Comparison of ENCODE assay signal across 18 cellular contexts in the genomic region with DNA sequence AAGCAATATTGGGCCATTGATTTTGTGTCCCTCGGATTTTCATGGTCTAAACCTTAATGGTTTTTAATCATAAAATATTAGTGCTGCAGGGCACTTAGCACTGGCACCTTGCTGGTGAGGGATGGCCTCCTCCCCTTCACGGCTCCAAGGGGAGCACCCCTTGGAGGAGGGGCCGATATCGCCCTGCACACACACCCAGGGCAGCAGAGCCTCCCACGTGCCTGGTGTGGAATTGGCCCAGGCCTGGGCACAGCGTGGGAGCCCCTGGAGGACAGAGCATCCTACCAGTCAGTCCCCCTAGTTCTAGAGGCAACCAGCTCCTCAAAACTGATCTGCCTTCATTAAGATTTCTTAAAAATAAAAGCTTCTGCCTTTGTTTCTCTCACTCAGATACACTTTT.
DNase-seq lines count a peak whose midpoint lies in the region; ATAC-seq and TF ChIP-seq lines count a peak whose summit lies in the region.
"Had no signal": no experiment of that assay in that cellular context is flagged by ENCODE, and none has a peak within 500 bp of the region (broad histone marks: within the 10 kb centered on the region; RNA-seq: fewer than 3 reads in every experiment).

No MANE protein-coding gene starts in this region.

- POLR2A ChIA-PET in WTC11 (lab: Charles Lee), result no interaction called here
- POLR2A ChIA-PET in activated CD4-positive, alpha-beta memory T cell treated with anti-CD3 and anti-CD28 coated beads for 36 hours (lab: Charles Lee), result no interaction called here

- peak overlapping the region; percentile 80 for H3K9ac ChIP-seq in neuronal stem cell (ENCODE audit: low read depth, low read length, poor library complexity)
- H3K9ac ChIP-seq: BLaER1 treated with 17β-estradiol and CSF1 and Interleukin-3, amounts not matched to agents 10 nM and 100 nM; GM23248 had no signal

- no peaks in the 10 kb centered on the region for H3K9me3 Mint-ChIP-seq in WTC11
- peaks cover 31% of the 10 kb centered on the region for H3K9me3 Mint-ChIP-seq in glutamatergic neuron (ENCODE audit: unreplicated experiment)
- no peaks in the 10 kb centered on the region for H3K9me3 Mint-ChIP-seq in activated CD4-positive, alpha-beta memory T cell treated with anti-CD3 and anti-CD28 coated beads for 36 hours
- H3K9me3 Mint-ChIP-seq: CD8-positive, alpha-beta T cell; IgD-negative memory B cell had no signal

- no peak overlapping the region for H2BK15ac ChIP-seq in neuronal stem cell (ENCODE audit: low read length)

- no peaks in the 10 kb centered on the region for H3K9me3 ChIP-seq in neuronal stem cell (replicated peaks in 1 of 2; ENCODE audit: control insufficient read depth in 2 of 2, insufficient read depth in 1 of 2, low read depth in 1 of 2, low read length in 2 of 2)
- H3K9me3 ChIP-seq: BLaER1 treated with 17β-estradiol and CSF1 and Interleukin-3, amounts not matched to agents 10 nM and 100 nM had no signal

- H2BK120ac ChIP-seq in neuronal stem cell (ENCODE audit: low read depth, low read length), result no peak overlapping the region

- H3K27me3 ChIP-seq in neuronal stem cell (ENCODE audit: control insufficient read depth in 3 of 3, insufficient read depth in 3 of 3, low read depth in 1 of 3, low read length in 3 of 3), result peaks cover 0 to 14% (median 2%) of the 10 kb centered on the region in 3 experiments
- H3K27me3 ChIP-seq: BLaER1 treated with 17β-estradiol and CSF1 and Interleukin-3, amounts not matched to agents 10 nM and 100 nM had no signal

- DNase-seq in NCI-H69 (lab: John Stamatoyannopoulos, UW) (peak; percentile 17), WTC11 (ENCODE audit: low spot score) (peak; percentile 5), glutamatergic neuron (peak; percentile 15), neuronal stem cell (ENCODE audit: low spot score) (no peak), NCI-H1105 treated with DMSO at 0.1 percent for 48 hours (lab: John Stamatoyannopoulos, UW) (no peak)
- no peak for DNase-seq in activated CD4-positive, alpha-beta memory T cell treated with anti-CD3 and anti-CD28 coated beads for 36 hours
- DNase-seq: Calu3; CD8-positive, alpha-beta T cell; DND-41; EL; GM23248; HCEC 1CT had no signal

- ATAC-seq in WTC11 (no peak), HG02623 (IDR thresholded peaks at IDR 0.05; ENCODE audit: unreplicated experiment) (no peak), HG03439 (IDR thresholded peaks at IDR 0.05; ENCODE audit: unreplicated experiment) (no peak)
- ATAC-seq: CD8-positive, alpha-beta T cell; HepG2 had no signal

- no peak overlapping the region for H3K23ac ChIP-seq in neuronal stem cell (ENCODE audit: low read depth, low read length, poor library complexity)

- H3K4me1 ChIP-seq in neuronal stem cell (ENCODE audit: control insufficient read depth in 2 of 2, insufficient read depth in 1 of 2, low read depth in 1 of 2, low read length in 2 of 2), result peaks cover 0 to 6% of the 10 kb centered on the region in 2 donors

- no peak for TF ChIP-seq CTCF in WTC11 (IDR thresholded peaks at IDR 0.05)
- no peak for TF ChIP-seq CTCF in glutamatergic neuron (IDR thresholded peaks at IDR 0.05; ENCODE audit: partially characterized antibody, unreplicated experiment)

- no CpG with 5 or more reads among the region's 6 CpGs for WGBS in neuronal stem cell (ENCODE audit: extremely low coverage in 2 of 2, insufficient read length in 2 of 2, insufficient replicate concordance in 1 of 2), 2 donors

- no peak overlapping the region for H4K8ac ChIP-seq in neuronal stem cell (ENCODE audit: low read depth, low read length)

- intact Hi-C loops in activated CD4-positive, alpha-beta memory T cell treated with anti-CD3 and anti-CD28 coated beads for 36 hours (cut with micrococcal nuclease), result no loop called here

- H3K14ac ChIP-seq in neuronal stem cell (ENCODE audit: low read length), result no peak overlapping the region

- no peak overlapping the region for H3K18ac ChIP-seq in neuronal stem cell (ENCODE audit: low read length)

- no peaks in the 10 kb centered on the region for H3K36me3 ChIP-seq in neuronal stem cell (replicated peaks in 1 of 2; ENCODE audit: control insufficient read depth in 2 of 2, insufficient read depth in 2 of 2, low read length in 2 of 2)
- H3K36me3 ChIP-seq: BLaER1 treated with 17β-estradiol and CSF1 and Interleukin-3, amounts not matched to agents 10 nM and 100 nM had no signal

- H3K27me3 Mint-ChIP-seq in WTC11 (ENCODE audit: low read depth), result no peaks in the 10 kb centered on the region
- H3K27me3 Mint-ChIP-seq in glutamatergic neuron (ENCODE audit: unreplicated experiment), result peaks cover 36% of the 10 kb centered on the region
- peaks cover 24% of the 10 kb centered on the region for H3K27me3 Mint-ChIP-seq in activated CD4-positive, alpha-beta memory T cell treated with anti-CD3 and anti-CD28 coated beads for 36 hours

- H3K4ac ChIP-seq in neuronal stem cell (ENCODE audit: low read length), result no peak overlapping the region

- no peak overlapping the region for H3K27ac ChIP-seq in neuronal stem cell (replicated peaks; ENCODE audit: low read length)
- H3K27ac ChIP-seq: BLaER1 treated with 17β-estradiol and CSF1 and Interleukin-3, amounts not matched to agents 10 nM and 100 nM; GM23248 had no signal

- no peaks in the 10 kb centered on the region for H3K79me1 ChIP-seq in neuronal stem cell (ENCODE audit: low read depth, low read length)

- no peak overlapping the region for H3K4me2 ChIP-seq in neuronal stem cell (ENCODE audit: insufficient read depth, low read length, poor library complexity, severe bottlenecking)
- H3K4me2 ChIP-seq: BLaER1 treated with 17β-estradiol and CSF1 and Interleukin-3, amounts not matched to agents 10 nM and 100 nM had no signal

- no peak overlapping the region for H3K27ac Mint-ChIP-seq in WTC11
- H3K27ac Mint-ChIP-seq in glutamatergic neuron (ENCODE audit: unreplicated experiment), result peak overlapping the region; percentile 96
- no peak overlapping the region for H3K27ac Mint-ChIP-seq in activated CD4-positive, alpha-beta memory T cell treated with anti-CD3 and anti-CD28 coated beads for 36 hours
- H3K27ac Mint-ChIP-seq: B cell; CD8-positive, alpha-beta T cell; IgD-negative memory B cell had no signal

- peaks cover 7% of the 10 kb centered on the region for H3K4me1 Mint-ChIP-seq in WTC11
- H3K4me1 Mint-ChIP-seq in glutamatergic neuron (ENCODE audit: low read depth, unreplicated experiment), result peaks cover 56% of the 10 kb centered on the region
- no peaks in the 10 kb centered on the region for H3K4me1 Mint-ChIP-seq in activated CD4-positive, alpha-beta memory T cell treated with anti-CD3 and anti-CD28 coated beads for 36 hours (ENCODE audit: low read depth)
- H3K4me1 Mint-ChIP-seq: B cell, IgD-negative memory B cell had no signal

- H2AFZ ChIP-seq in neuronal stem cell (ENCODE audit: low read length), result no peak overlapping the region
- H2AFZ ChIP-seq: GM23248 had no signal

- peak overlapping the region; percentile 54 for H2AK5ac ChIP-seq in neuronal stem cell (ENCODE audit: low read depth, low read length)

- CTCF ChIA-PET in WTC11 (lab: Charles Lee), result interaction anchor here (1.1 to 2.0 kb wide), 4 partner anchors 9 to 57 kb away, joined by 3 to 13 read pairs (median 4); no protein-coding TSS in a partner anchor
- CTCF ChIA-PET in activated CD4-positive, alpha-beta memory T cell treated with anti-CD3 and anti-CD28 coated beads for 36 hours (lab: Charles Lee), result interaction anchor here (1.2 to 1.3 kb wide), 2 partner anchors 34 to 605 kb away, joined by 3 read pairs; no protein-coding TSS in a partner anchor

- H2BK5ac ChIP-seq in neuronal stem cell (ENCODE audit: low read length), result no peak overlapping the region

- H4K91ac ChIP-seq in neuronal stem cell (ENCODE audit: low read depth, low read length, poor library complexity), result no peak overlapping the region

- H2BK12ac ChIP-seq in neuronal stem cell (ENCODE audit: low read length), result no peak overlapping the region

- H3K36me3 Mint-ChIP-seq in WTC11 (no peaks in the 10 kb centered on the region), glutamatergic neuron (ENCODE audit: unreplicated experiment) (peaks cover 5% of the 10 kb centered on the region)
- no peaks in the 10 kb centered on the region for H3K36me3 Mint-ChIP-seq in activated CD4-positive, alpha-beta memory T cell treated with anti-CD3 and anti-CD28 coated beads for 36 hours
- H3K36me3 Mint-ChIP-seq: CD8-positive, alpha-beta T cell had no signal

- H3K4me3 ChIP-seq in neuronal stem cell (ENCODE audit: low read length in 2 of 2), result no peak overlapping the region
- H3K4me3 ChIP-seq: BLaER1 treated with 17β-estradiol and CSF1 and Interleukin-3, amounts not matched to agents 10 nM and 100 nM; GM23248 had no signal

- H3K4me3 Mint-ChIP-seq in WTC11 (no peak overlapping the region), glutamatergic neuron (ENCODE audit: unreplicated experiment) (peak overlapping the region; percentile 63)
- no peak overlapping the region for H3K4me3 Mint-ChIP-seq in activated CD4-positive, alpha-beta memory T cell treated with anti-CD3 and anti-CD28 coated beads for 36 hours
- H3K4me3 Mint-ChIP-seq: B cell; CD8-positive, alpha-beta T cell; IgD-negative memory B cell had no signal

TF ChIP-seq in WTC11, 78 proteins besides CTCF, POLR2A, EP300 and RAD21 (continues in another document):
- no peak for TF ChIP-seq FOXK1 (CRISPR knock-in tag; IDR thresholded peaks at IDR 0.05)
- TF ChIP-seq, protein P1, sequence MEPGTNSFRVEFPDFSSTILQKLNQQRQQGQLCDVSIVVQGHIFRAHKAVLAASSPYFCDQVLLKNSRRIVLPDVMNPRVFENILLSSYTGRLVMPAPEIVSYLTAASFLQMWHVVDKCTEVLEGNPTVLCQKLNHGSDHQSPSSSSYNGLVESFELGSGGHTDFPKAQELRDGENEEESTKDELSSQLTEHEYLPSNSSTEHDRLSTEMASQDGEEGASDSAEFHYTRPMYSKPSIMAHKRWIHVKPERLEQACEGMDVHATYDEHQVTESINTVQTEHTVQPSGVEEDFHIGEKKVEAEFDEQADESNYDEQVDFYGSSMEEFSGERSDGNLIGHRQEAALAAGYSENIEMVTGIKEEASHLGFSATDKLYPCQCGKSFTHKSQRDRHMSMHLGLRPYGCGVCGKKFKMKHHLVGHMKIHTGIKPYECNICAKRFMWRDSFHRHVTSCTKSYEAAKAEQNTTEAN (CRISPR knock-in tag; IDR thresholded peaks at IDR 0.05), result no peak
- no peak for TF ChIP-seq SMAD3 (CRISPR knock-in tag; IDR thresholded peaks at IDR 0.05; ENCODE audit: borderline replicate concordance)
- TF ChIP-seq CREM (CRISPR knock-in tag; IDR thresholded peaks at IDR 0.05), result no peak

Comparison
In these comparisons a context has a peak if more than half of its experiments do, and no peak if none do; other contexts are left out.
1. DNase-seq: peak in NCI-H69 (single experiment), WTC11 (single experiment) and glutamatergic neuron (single experiment); none in neuronal stem cell (single experiment), activated CD4-positive, alpha-beta memory T cell treated with anti-CD3 and anti-CD28 coated beads for 36 hours (single experiment) and NCI-H1105 treated with DMSO at 0.1 percent for 48 hours (single experiment).